ENCODE assay signal across 24 cellular contexts in the genomic region with DNA sequence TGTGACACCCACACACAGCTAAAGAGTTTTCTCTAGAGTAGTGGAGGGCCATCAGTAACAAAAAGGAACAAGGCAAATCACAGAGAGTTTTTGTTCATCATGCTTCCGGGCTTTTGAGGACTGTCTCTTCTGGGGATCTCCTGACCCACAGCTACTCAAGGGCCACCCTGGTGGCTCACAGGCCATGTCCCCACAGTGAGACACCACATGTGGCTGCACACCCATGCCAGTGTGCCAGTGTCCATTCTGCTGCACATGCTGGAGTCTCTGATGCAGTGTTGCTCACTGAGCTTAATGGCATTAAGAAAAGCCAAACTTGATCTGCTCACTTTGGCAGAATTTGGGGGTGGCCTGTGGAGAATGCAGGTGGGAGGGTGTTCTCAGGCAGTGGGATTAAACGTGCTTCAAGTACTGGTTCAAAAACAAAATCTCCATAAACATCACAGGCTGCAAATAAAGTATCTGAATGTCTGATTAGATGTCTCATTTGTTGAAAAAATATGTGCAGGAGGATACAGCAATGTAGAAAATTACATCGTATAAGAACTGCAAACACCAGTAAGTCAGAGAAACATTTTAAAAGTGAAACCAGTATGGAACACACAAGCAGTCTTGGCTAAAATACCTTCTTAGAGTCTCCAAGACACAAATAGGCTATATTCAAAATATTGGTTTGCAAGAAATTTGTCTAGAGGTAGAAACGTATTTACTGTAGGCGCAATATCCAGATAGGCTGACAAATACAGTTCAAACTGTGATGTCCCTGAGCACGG. TPM values are rescaled to one million over a fixed set of nuclear protein-coding genes. Genes with fewer than 3 reads are reported as not detected.
A peak's percentile ranks its signal among the peaks of the same experiment; 100 is the strongest.
DNase-seq lines count a peak whose midpoint lies in the region; ATAC-seq, FAIRE-seq and TF ChIP-seq lines count a peak whose summit lies in the region.
"Had no signal": no experiment of that assay in that cellular context is flagged by ENCODE, and none has a peak within 500 bp of the region (broad histone marks: within the 10 kb centered on the region; RNA-seq: fewer than 3 reads in every experiment).

No MANE protein-coding gene starts in this region.

- 67% methylated on average over 6 of the region's 6 CpGs for WGBS in HepG2 (ENCODE audit: low lambda C conversion rate)
- 45% methylated on average over 4 of the region's 6 CpGs for WGBS in right lobe of liver (ENCODE audit: insufficient coverage, low coverage, low lambda C conversion rate, missing lambda C conversion rate)
- WGBS in hepatocyte (ENCODE audit: low lambda C conversion rate, missing lambda C conversion rate) = 78% methylated on average over 6 of the region's 6 CpGs
- 84 to 87% methylated on average over 6 of the region's 6 CpGs for WGBS in sigmoid colon, 2 donors

- POLR2A ChIA-PET in HepG2 (lab: Yijun Ruan, JAX) = no interaction called here
- POLR2A ChIA-PET in activated CD4-positive, alpha-beta memory T cell treated with anti-CD3 and anti-CD28 coated beads, Interleukin-2, amount 10 ng/mL, durations not matched to agents 7 days and 5 days (lab: Charles Lee) = no interaction called here

- no peak for DNase-seq in HepG2 (ENCODE audit: low spot score)
- no peak for DNase-seq in right lobe of liver
- no peak for DNase-seq in hepatocyte (ENCODE audit: low spot score)
- no peak for DNase-seq in sigmoid colon
- no peak for DNase-seq in vagina (ENCODE audit: extremely low spot score in 2 of 2)
- DNase-seq in activated CD4-positive, alpha-beta memory T cell treated with anti-CD3 and anti-CD28 coated beads, Interleukin-2, amount 10 ng/mL, durations not matched to agents 7 days and 5 days = no peak
- DNase-seq in activated CD8-positive, alpha-beta memory T cell treated with anti-CD3 and anti-CD28 coated beads, Interleukin-2, amount 50 U/mL, for 48 hours = no peak
- no peak for DNase-seq in COR-L47 (lab: John Stamatoyannopoulos, UW)
- DNase-seq: DMS53, GDM1, Kasumi-1, NCI-H1694, NCI-H2081, NCI-H2171 treated with DMSO at 0.1 percent for 48 hours, NCI-H526, PC-3, RPMI8226, SHP77 treated with DMSO at 0.1 percent for 48 hours had no signal

- TF ChIP-seq RAD21 in HepG2 (CRISPR knock-in tag; IDR thresholded peaks at IDR 0.05) = no peak

- FAIRE-seq in HepG2 (lab: Jason Lieb, UNC) = no peak
- FAIRE-seq: D721Med, GM18507, GM19239 had no signal

- H4K20me1 ChIP-seq in HepG2 (ENCODE audit: insufficient read depth, low read length) = no peaks in the 10 kb centered on the region
- no peaks in the 10 kb centered on the region for H4K20me1 ChIP-seq in hepatocyte (ENCODE audit: insufficient read depth, poor library complexity, severe bottlenecking)

- no peaks in the 10 kb centered on the region for H3K9me2 ChIP-seq in hepatocyte (replicated peaks; ENCODE audit: insufficient read depth)

- H3K4me1 ChIP-seq in HepG2 (ENCODE audit: insufficient read depth, low read length) (peaks cover 59% of the 10 kb centered on the region), right lobe of liver (no peaks in the 10 kb centered on the region), hepatocyte (ENCODE audit: insufficient read depth) (peaks cover 5% of the 10 kb centered on the region), sigmoid colon (peaks cover 0 to 48% (median 19%) of the 10 kb centered on the region in 4 donors), vagina (no peaks in the 10 kb centered on the region)

- H3K36me3 Mint-ChIP-seq in activated CD4-positive, alpha-beta memory T cell treated with anti-CD3 and anti-CD28 coated beads, Interleukin-2, amount 10 ng/mL, durations not matched to agents 7 days and 5 days (ENCODE audit: low read depth) = no peaks in the 10 kb centered on the region

- H3K9ac ChIP-seq in HepG2 (ENCODE audit: insufficient read depth, low read depth, low read length) = no peak overlapping the region; the same call in 1 of the 2 replicates

- TF ChIP-seq POLR2A in HepG2 (IDR thresholded peaks at IDR 0.05; ENCODE audit: insufficient read depth in 1 of 2, low read depth in 2 of 2, low read length in 2 of 2) = no peak
- no peak for TF ChIP-seq POLR2A in right lobe of liver (IDR thresholded peaks at IDR 0.05)
- no peak for TF ChIP-seq POLR2A in sigmoid colon (IDR thresholded peaks at IDR 0.05)
- TF ChIP-seq POLR2A in vagina (IDR thresholded peaks at IDR 0.05) = no peak

- intact Hi-C loops in HepG2 (cut with micrococcal nuclease; ENCODE audit: unreplicated experiment) (loop anchor here (1.0 kb wide), 1 partner anchor 11 kb away; a partner anchor contains a TSS), right lobe of liver (cut with DNase I) (no loop called here), sigmoid colon (cut with DNase I) (no loop called here), vagina (cut with DNase I) (no loop called here)

- H3K27ac ChIP-seq in HepG2 (ENCODE audit: extremely low read length, insufficient read depth, low read length) (peak overlapping the region; percentile 16), right lobe of liver (no peak overlapping the region), hepatocyte (peak overlapping the region; percentile 42), sigmoid colon (peak overlapping the region in 3 of 4 donors; percentile 57 to 74 (median 65)), vagina (peak overlapping the region; percentile 35)
- H3K27ac ChIP-seq: C4-2B had no signal

- H3K4me1 Mint-ChIP-seq in activated CD4-positive, alpha-beta memory T cell treated with anti-CD3 and anti-CD28 coated beads, Interleukin-2, amount 10 ng/mL, durations not matched to agents 7 days and 5 days = no peaks in the 10 kb centered on the region

- no peaks in the 10 kb centered on the region for H3K27me3 Mint-ChIP-seq in activated CD4-positive, alpha-beta memory T cell treated with anti-CD3 and anti-CD28 coated beads, Interleukin-2, amount 10 ng/mL, durations not matched to agents 7 days and 5 days

- H3K27me3 ChIP-seq in HepG2 (ENCODE audit: control insufficient read depth in 1 of 2, insufficient read depth in 2 of 2, low read length in 2 of 2) = no peaks in the 10 kb centered on the region; a peak in 1 of 5 replicates
- H3K27me3 ChIP-seq in right lobe of liver = no peaks in the 10 kb centered on the region
- no peaks in the 10 kb centered on the region for H3K27me3 ChIP-seq in hepatocyte
- H3K27me3 ChIP-seq in sigmoid colon = no peaks in the 10 kb centered on the region
- H3K27me3 ChIP-seq in vagina = no peaks in the 10 kb centered on the region

- H3K79me2 ChIP-seq in HepG2 (ENCODE audit: insufficient read depth, low read length) (peaks cover 32% of the 10 kb centered on the region), hepatocyte (peaks cover 95% of the 10 kb centered on the region)

- H3K4me3 ChIP-seq in HepG2 (replicated peaks in 1 of 3; ENCODE audit: insufficient read depth in 1 of 3, low read depth in 2 of 3, low read length in 3 of 3) (peak overlapping the region in 2 of 3 experiments; percentile 12 to 13; a peak in 2 of 6 replicates), right lobe of liver (no peak overlapping the region), hepatocyte (no peak overlapping the region), sigmoid colon (peak overlapping the region in 2 of 4 donors; percentile 19 to 27), vagina (peak overlapping the region; percentile 17 to 20)

- H3K4me2 ChIP-seq in HepG2 (ENCODE audit: low read depth, low read length) (peak overlapping the region; percentile 71), hepatocyte (peak overlapping the region; percentile 70)

- TF ChIP-seq CTCF in HepG2 (CRISPR knock-in tag; IDR thresholded peaks at IDR 0.05) = no peak
- TF ChIP-seq CTCF in right lobe of liver (IDR thresholded peaks at IDR 0.05) = no peak
- no peak for TF ChIP-seq CTCF in hepatocyte (IDR thresholded peaks at IDR 0.05; ENCODE audit: poor library complexity)
- no peak for TF ChIP-seq CTCF in sigmoid colon (IDR thresholded peaks at IDR 0.05)
- TF ChIP-seq CTCF in vagina (IDR thresholded peaks at IDR 0.05) = no peak

- in situ Hi-C loops in HepG2 (cut with HindIII; ENCODE audit: extremely low pct_ligation_motif_present, low pct_unique_long_range_greater_than_20kb) = no loop called here

- H3K36me3 ChIP-seq in HepG2 (replicated peaks in 1 of 2; ENCODE audit: control insufficient read depth in 1 of 2, insufficient read depth in 2 of 2, low read length in 2 of 2) (no peaks in the 10 kb centered on the region), right lobe of liver (no peaks in the 10 kb centered on the region), hepatocyte (replicated peaks; ENCODE audit: insufficient read depth, low read depth) (no peaks in the 10 kb centered on the region), sigmoid colon (no peaks in the 10 kb centered on the region), vagina (no peaks in the 10 kb centered on the region)

- no peak for TF ChIP-seq EP300 in HepG2 (IDR thresholded peaks at IDR 0.05; ENCODE audit: low read depth in 2 of 2, low read length in 2 of 2)
- no peak for TF ChIP-seq EP300 in HepG2 (CRISPR knock-in tag; IDR thresholded peaks at IDR 0.05; ENCODE audit: borderline replicate concordance)
- no peak for TF ChIP-seq EP300 in sigmoid colon (IDR thresholded peaks at IDR 0.05)

- H3K9me3 ChIP-seq in HepG2 (ENCODE audit: low read length) (no peaks in the 10 kb centered on the region), right lobe of liver (no peaks in the 10 kb centered on the region), hepatocyte (ENCODE audit: low read depth) (no peaks in the 10 kb centered on the region), sigmoid colon (no peaks in the 10 kb centered on the region), vagina (no peaks in the 10 kb centered on the region)

- H3K4me3 Mint-ChIP-seq in activated CD4-positive, alpha-beta memory T cell treated with anti-CD3 and anti-CD28 coated beads, Interleukin-2, amount 10 ng/mL, durations not matched to agents 7 days and 5 days = no peak overlapping the region

- no peaks in the 10 kb centered on the region for H3K9me3 Mint-ChIP-seq in activated CD4-positive, alpha-beta memory T cell treated with anti-CD3 and anti-CD28 coated beads, Interleukin-2, amount 10 ng/mL, durations not matched to agents 7 days and 5 days

- CTCF ChIA-PET in HepG2 (lab: Yijun Ruan, JAX; ENCODE audit: low intra/inter-chr PET ratio, low total read pairs) = no interaction called here
- CTCF ChIA-PET in activated CD4-positive, alpha-beta memory T cell treated with anti-CD3 and anti-CD28 coated beads, Interleukin-2, amount 10 ng/mL, durations not matched to agents 7 days and 5 days (lab: Charles Lee) = no interaction called here

- no TSS peak for BruUV-seq in HepG2 (replicated peaks; lab: Mats Ljungman, UMichigan)

- H2AFZ ChIP-seq in HepG2 (ENCODE audit: low read length) (peak overlapping the region; percentile 22), hepatocyte (no peak overlapping the region)

- no peak overlapping the region for H3K27ac Mint-ChIP-seq in activated CD4-positive, alpha-beta memory T cell treated with anti-CD3 and anti-CD28 coated beads, Interleukin-2, amount 10 ng/mL, durations not matched to agents 7 days and 5 days

- ATAC-seq in HepG2 (peak; percentile 56; the same call in 2 of the 3 replicates), right lobe of liver (no peak)
- ATAC-seq: PC-3 had no signal

RNA-seq across cellular contexts. Expression of a gene that starts 11.0 kb away (rescaled TPM):
- total RNA-seq in HepG2 (2016; rRNA removed; fragmentation: Illumina TruSeq; extraction: Trizol) (33.6 and 64.3 TPM in 2 replicates), right lobe of liver (1 to 10 TPM in 3 of 6 experiments, under 1 TPM in 3; 0.12 to 2.6 (median 1.1) TPM), hepatocyte (27.7 and 36.1 TPM in 2 replicates), sigmoid colon (10 to 100 TPM; 10.6 to 45.1 (median 16.6) TPM), vagina (2.7 TPM)
- total RNA-seq in HepG2 (2016; cell fraction: cytosol; rRNA removed; fragmentation: Illumina TruSeq; extraction: Trizol; ENCODE audit: low read depth) = 4.3 and 4.4 TPM in 2 replicates
- 35.4 and 63.3 TPM in 2 replicates for total RNA-seq in HepG2 (2016; cell fraction: insoluble cytoplasmic fraction; rRNA removed; fragmentation: Illumina TruSeq; extraction: Trizol)
- 11.1 and 12.8 TPM in 2 replicates for total RNA-seq in HepG2 (2016; cell fraction: membrane; rRNA removed; fragmentation: Illumina TruSeq; extraction: Trizol)
- total RNA-seq in HepG2 (2016; cell fraction: nucleus; rRNA removed; fragmentation: Illumina TruSeq; extraction: Trizol) = 124 and 146 TPM in 2 replicates
- polyA plus RNA-seq in HepG2 (2011; rRNA removed) (202 and 232 TPM in 2 replicates), hepatocyte (9.7 and 12.0 TPM in 2 replicates), sigmoid colon (1 to 10 TPM in 1 of 3 donors, under 1 TPM in 1, not detected in 1; 0.96 to 1.2 TPM)
- 129 and 182 TPM in 2 replicates for polyA plus RNA-seq in HepG2 (2011; cell fraction: cytosol; rRNA removed)
- 324 and 329 TPM in 2 replicates for polyA plus RNA-seq in HepG2 (2011; cell fraction: nucleus; rRNA removed)
- 122 and 133 TPM in 2 replicates for polyA plus RNA-seq in HepG2 (2012)
- polyA plus RNA-seq in HepG2 (2016; cell fraction: cytosol; fragmentation: Illumina TruSeq; extraction: Trizol; ENCODE audit: low read depth) = 3.2 and 3.5 TPM in 2 replicates
- 22.5 and 25.8 TPM in 2 replicates for polyA plus RNA-seq in HepG2 (2016; cell fraction: insoluble cytoplasmic fraction; fragmentation: Illumina TruSeq; extraction: Trizol; ENCODE audit: low read depth)
- 4.7 and 6.1 TPM in 2 replicates for polyA plus RNA-seq in HepG2 (2016; cell fraction: membrane; fragmentation: Illumina TruSeq; extraction: Trizol; ENCODE audit: low read depth)
- 89.7 and 90.5 TPM in 2 replicates for polyA plus RNA-seq in HepG2 (2016; cell fraction: nucleus; fragmentation: Illumina TruSeq; extraction: Trizol; ENCODE audit: insufficient read depth, low read depth)
- polyA minus RNA-seq in HepG2 (2011; rRNA and poly(A)+ RNA removed; ENCODE audit: low replicate concordance) = 0.56 and 445 TPM in 2 replicates
- 118 and 175 TPM in 2 replicates for polyA minus RNA-seq in HepG2 (2011; cell fraction: cytosol; rRNA and poly(A)+ RNA removed)
- 794 and 882 TPM in 2 replicates for polyA minus RNA-seq in HepG2 (2011; cell fraction: nucleus; rRNA and poly(A)+ RNA removed)
- total RNA-seq in activated CD4-positive, alpha-beta memory T cell treated with anti-CD3 and anti-CD28 coated beads, Interleukin-2, amount 10 ng/mL, durations not matched to agents 7 days and 5 days = not detected
- total RNA-seq: A172, MCF 10A had no signal

Comparison
In these comparisons a context has a peak if more than half of its experiments do, and no peak if none do; other contexts are left out.
1. H3K27ac ChIP-seq: peak in HepG2 (single experiment), hepatocyte (single experiment), sigmoid colon (3 of 4) and vagina (single experiment); none in right lobe of liver (0 of 3).
2. H3K4me3 ChIP-seq: peak in HepG2 (2 of 3) and vagina (2 of 2); none in right lobe of liver (0 of 3) and hepatocyte (single experiment).